ENCODE assay signal across 18 cellular contexts in the genomic region with DNA sequence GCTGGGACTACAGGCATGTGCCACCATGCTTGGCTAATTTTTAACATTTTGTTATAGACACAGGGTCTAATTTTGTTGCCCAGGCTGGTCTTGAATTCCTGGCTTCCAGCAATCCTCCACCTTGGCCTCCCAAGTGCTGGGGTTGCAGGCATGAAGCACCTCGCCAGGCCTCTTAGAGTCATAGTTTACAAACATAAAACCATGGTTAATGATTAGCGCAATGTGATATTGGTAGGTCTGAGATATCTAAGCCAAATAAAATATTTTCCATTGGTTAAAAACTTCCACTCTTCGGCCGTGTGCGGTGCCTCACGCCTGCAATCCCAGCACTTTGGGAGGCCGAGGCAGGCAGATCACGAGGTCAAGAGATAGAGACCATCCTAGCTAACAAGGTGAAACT.
"Had no signal": no experiment of that assay in that cellular context is flagged by ENCODE, and none has a peak within 500 bp of the region (broad histone marks: within the 10 kb centered on the region; RNA-seq: fewer than 3 reads in every experiment).

No MANE protein-coding gene starts in this region.

- H3K4me1 ChIP-seq: esophagus squamous epithelium, foreskin keratinocyte had no signal

- ATAC-seq: foreskin keratinocyte; naive thymus-derived CD8-positive, alpha-beta T cell; right cardiac atrium; stimulated activated memory B cell treated with anti-CD40 and anti-IgM and Interleukin-4, amounts not matched to agents 10 μg/mL and 1 μg/mL and 100 μg/mL, for 72 hours had no signal

- H3K27ac ChIP-seq: ascending aorta, esophagus squamous epithelium, foreskin keratinocyte, spleen, VCaP had no signal

- FAIRE-seq: colon, islet of Langerhans had no signal

- H3K9me3 ChIP-seq: ascending aorta, esophagus squamous epithelium, heart left ventricle, neutrophil, spleen had no signal

- H3K4me3 ChIP-seq: ascending aorta, esophagus squamous epithelium, heart left ventricle, spleen had no signal

- H3K27me3 ChIP-seq: ascending aorta, esophagus squamous epithelium, foreskin keratinocyte, heart left ventricle, neutrophil, spleen had no signal

- DNase-seq: activated CD4-positive, alpha-beta memory T cell treated with anti-CD3 and anti-CD28 coated beads, Interleukin-2, amount 10 ng/mL, durations not matched to agents 7 days and 5 days; activated gamma-delta T cell treated with Interleukin-2 at 50 U/mL for 16 hours; activated naive CD8-positive, alpha-beta T cell treated with anti-CD3 and anti-CD28 coated beads, Interleukin-2, amount 10 ng/mL, durations not matched to agents 7 days and 5 days; activated T-cell treated with anti-CD3 and anti-CD28 coated beads, Interleukin-2, amount 50 U/mL, for 48 hours; esophagus squamous epithelium; foreskin keratinocyte; heart left ventricle; naive thymus-derived CD8-positive, alpha-beta T cell; right cardiac atrium; spleen; stimulated activated CD4-positive, alpha-beta T cell treated with anti-CD3 and anti-CD28 coated beads, Interleukin-1b, Interleukin-23, amount 100 ng/mL, for 48 hours; substantia nigra had no signal
